Comparison of ENCODE assay signal across 8 cellular contexts in the genomic region with DNA sequence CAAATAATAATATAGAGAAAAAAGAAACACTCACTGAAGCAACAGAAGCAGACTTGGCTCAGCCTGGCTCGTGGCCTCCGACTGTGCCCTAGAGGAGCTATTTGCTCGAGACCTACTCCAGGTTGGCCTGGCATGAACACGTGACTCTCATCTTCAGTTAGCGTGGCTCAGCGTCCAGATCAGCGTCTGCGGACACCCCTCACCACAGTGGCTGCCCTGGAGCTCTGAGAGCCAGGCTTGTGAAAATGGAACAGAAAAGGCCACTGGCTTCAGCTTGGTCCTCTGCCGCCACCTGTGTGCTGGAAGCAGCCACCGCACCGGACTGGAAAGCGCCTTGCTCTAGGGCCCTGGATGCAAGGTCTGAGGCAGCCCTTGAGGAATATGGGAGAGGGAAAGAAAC.
DNase-seq lines count a peak whose midpoint lies in the region; ATAC-seq, FAIRE-seq and TF ChIP-seq lines count a peak whose summit lies in the region.
"Had no signal": no experiment of that assay in that cellular context is flagged by ENCODE, and none has a peak within 500 bp of the region (broad histone marks: within the 10 kb centered on the region; RNA-seq: fewer than 3 reads in every experiment).

No MANE protein-coding gene starts in this region.

- CTCF ChIA-PET in activated naive CD4-positive, alpha-beta T cell treated with anti-CD3 and anti-CD28 coated beads, Interleukin-2, amount 10 ng/mL, durations not matched to agents 7 days and 5 days (lab: Charles Lee), result no interaction called here

- no peak overlapping the region for H2AFZ ChIP-seq in neural cell (ENCODE audit: low read depth, low read length)

- H3F3A ChIP-seq in neural cell (ENCODE audit: insufficient read depth, low read length, poor library complexity, severe bottlenecking), result no peaks in the 10 kb centered on the region

- H3K36me3 Mint-ChIP-seq in activated naive CD4-positive, alpha-beta T cell treated with anti-CD3 and anti-CD28 coated beads, Interleukin-2, amount 10 ng/mL, durations not matched to agents 7 days and 5 days, result no peaks in the 10 kb centered on the region

- no peaks in the 10 kb centered on the region for H3K4me1 Mint-ChIP-seq in activated naive CD4-positive, alpha-beta T cell treated with anti-CD3 and anti-CD28 coated beads, Interleukin-2, amount 10 ng/mL, durations not matched to agents 7 days and 5 days

- ATAC-seq in HG02870 (IDR thresholded peaks at IDR 0.05; ENCODE audit: unreplicated experiment), result peak; percentile 77
- no peak for ATAC-seq in GM18498 (IDR thresholded peaks at IDR 0.05; ENCODE audit: unreplicated experiment)

- no peak overlapping the region for H3K4me3 ChIP-seq in WI38 (ENCODE audit: low read depth, low read length)
- H3K4me3 ChIP-seq in neural cell (ENCODE audit: low read length), result no peak overlapping the region

- peak; percentile 24 for TF ChIP-seq RAD21 in neural cell (conservative IDR thresholded peaks at IDR 0.05)

- H3K27me3 ChIP-seq in neural cell (ENCODE audit: insufficient read depth, low read depth, low read length), result no peaks in the 10 kb centered on the region

- no peaks in the 10 kb centered on the region for H3K9me2 ChIP-seq in neural cell (ENCODE audit: insufficient read depth, low read length)

- H3K4me3 Mint-ChIP-seq in activated naive CD4-positive, alpha-beta T cell treated with anti-CD3 and anti-CD28 coated beads, Interleukin-2, amount 10 ng/mL, durations not matched to agents 7 days and 5 days, result no peak overlapping the region

- H3K27ac ChIP-seq in neural cell (ENCODE audit: low read length), result no peak overlapping the region
- H3K27ac ChIP-seq: epithelial cell of prostate had no signal

- TF ChIP-seq EP300 in neural cell (conservative IDR thresholded peaks at IDR 0.05; ENCODE audit: poor library complexity, severe bottlenecking), result no peak

- H3K27ac Mint-ChIP-seq in activated naive CD4-positive, alpha-beta T cell treated with anti-CD3 and anti-CD28 coated beads, Interleukin-2, amount 10 ng/mL, durations not matched to agents 7 days and 5 days, result no peak overlapping the region

- no peaks in the 10 kb centered on the region for H4K20me1 ChIP-seq in neural cell (ENCODE audit: insufficient read depth)

- TF ChIP-seq CTCF in WI38 (IDR thresholded peaks at IDR 0.05; ENCODE audit: low read depth, low read length) (peak; percentile 31), neural cell (IDR thresholded peaks at IDR 0.05; ENCODE audit: poor library complexity, severe bottlenecking) (no peak)

- no peak overlapping the region for H3K4me2 ChIP-seq in neural cell (ENCODE audit: low read length)

- H3K36me3 ChIP-seq in neural cell (ENCODE audit: insufficient read depth, low read length), result no peaks in the 10 kb centered on the region

- H3K27me3 Mint-ChIP-seq in activated naive CD4-positive, alpha-beta T cell treated with anti-CD3 and anti-CD28 coated beads, Interleukin-2, amount 10 ng/mL, durations not matched to agents 7 days and 5 days, result no peaks in the 10 kb centered on the region

- H3K79me2 ChIP-seq in neural cell (replicated peaks; ENCODE audit: insufficient read depth, low read length), result no peaks in the 10 kb centered on the region

- no peak overlapping the region for H3K9ac ChIP-seq in neural cell (ENCODE audit: low read length)

- DNase-seq in GM18507 (ENCODE audit: extremely low spot score, insufficient read length, low read depth) (peak; percentile 1), cerebellar nuclear complex (lab: John Stamatoyannopoulos, UW) (no peak)
- no peak for DNase-seq in activated naive CD4-positive, alpha-beta T cell treated with anti-CD3 and anti-CD28 coated beads, Interleukin-2, amount 10 ng/mL, durations not matched to agents 7 days and 5 days

- FAIRE-seq in GM18507 (lab: Jason Lieb, UNC), result no peak

- peaks cover 19% of the 10 kb centered on the region for H3K9me3 Mint-ChIP-seq in activated naive CD4-positive, alpha-beta T cell treated with anti-CD3 and anti-CD28 coated beads, Interleukin-2, amount 10 ng/mL, durations not matched to agents 7 days and 5 days

- no peaks in the 10 kb centered on the region for H3K9me3 ChIP-seq in neural cell (ENCODE audit: low read length)

TF ChIP-seq in neural cell, 6 proteins besides CTCF, POLR2A, EP300 and RAD21:
- no peak for TF ChIP-seq SMC3 (conservative IDR thresholded peaks at IDR 0.05; ENCODE audit: poor library complexity)
- TF ChIP-seq, protein P1, sequence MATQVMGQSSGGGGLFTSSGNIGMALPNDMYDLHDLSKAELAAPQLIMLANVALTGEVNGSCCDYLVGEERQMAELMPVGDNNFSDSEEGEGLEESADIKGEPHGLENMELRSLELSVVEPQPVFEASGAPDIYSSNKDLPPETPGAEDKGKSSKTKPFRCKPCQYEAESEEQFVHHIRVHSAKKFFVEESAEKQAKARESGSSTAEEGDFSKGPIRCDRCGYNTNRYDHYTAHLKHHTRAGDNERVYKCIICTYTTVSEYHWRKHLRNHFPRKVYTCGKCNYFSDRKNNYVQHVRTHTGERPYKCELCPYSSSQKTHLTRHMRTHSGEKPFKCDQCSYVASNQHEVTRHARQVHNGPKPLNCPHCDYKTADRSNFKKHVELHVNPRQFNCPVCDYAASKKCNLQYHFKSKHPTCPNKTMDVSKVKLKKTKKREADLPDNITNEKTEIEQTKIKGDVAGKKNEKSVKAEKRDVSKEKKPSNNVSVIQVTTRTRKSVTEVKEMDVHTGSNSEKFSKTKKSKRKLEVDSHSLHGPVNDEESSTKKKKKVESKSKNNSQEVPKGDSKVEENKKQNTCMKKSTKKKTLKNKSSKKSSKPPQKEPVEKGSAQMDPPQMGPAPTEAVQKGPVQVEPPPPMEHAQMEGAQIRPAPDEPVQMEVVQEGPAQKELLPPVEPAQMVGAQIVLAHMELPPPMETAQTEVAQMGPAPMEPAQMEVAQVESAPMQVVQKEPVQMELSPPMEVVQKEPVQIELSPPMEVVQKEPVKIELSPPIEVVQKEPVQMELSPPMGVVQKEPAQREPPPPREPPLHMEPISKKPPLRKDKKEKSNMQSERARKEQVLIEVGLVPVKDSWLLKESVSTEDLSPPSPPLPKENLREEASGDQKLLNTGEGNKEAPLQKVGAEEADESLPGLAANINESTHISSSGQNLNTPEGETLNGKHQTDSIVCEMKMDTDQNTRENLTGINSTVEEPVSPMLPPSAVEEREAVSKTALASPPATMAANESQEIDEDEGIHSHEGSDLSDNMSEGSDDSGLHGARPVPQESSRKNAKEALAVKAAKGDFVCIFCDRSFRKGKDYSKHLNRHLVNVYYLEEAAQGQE (IDR thresholded peaks at IDR 0.05; ENCODE audit: borderline replicate concordance), result no peak
- TF ChIP-seq EZH2 (IDR thresholded peaks at IDR 0.05; ENCODE audit: borderline replicate concordance, insufficient read depth, low read length, poor library complexity, severe bottlenecking), result no peak
- TF ChIP-seq TAF1 (IDR thresholded peaks at IDR 0.05; ENCODE audit: low read depth), result no peak
- TF ChIP-seq POLR2AphosphoS5 (IDR thresholded peaks at IDR 0.05), result no peak
- TF ChIP-seq MXI1 (conservative IDR thresholded peaks at IDR 0.05; ENCODE audit: poor library complexity, severe bottlenecking), result no peak
TF ChIP-seq in neural cell: peak in this region for 0.
